3 cellular contexts compared by ENCODE assay signal in the genomic region with DNA sequence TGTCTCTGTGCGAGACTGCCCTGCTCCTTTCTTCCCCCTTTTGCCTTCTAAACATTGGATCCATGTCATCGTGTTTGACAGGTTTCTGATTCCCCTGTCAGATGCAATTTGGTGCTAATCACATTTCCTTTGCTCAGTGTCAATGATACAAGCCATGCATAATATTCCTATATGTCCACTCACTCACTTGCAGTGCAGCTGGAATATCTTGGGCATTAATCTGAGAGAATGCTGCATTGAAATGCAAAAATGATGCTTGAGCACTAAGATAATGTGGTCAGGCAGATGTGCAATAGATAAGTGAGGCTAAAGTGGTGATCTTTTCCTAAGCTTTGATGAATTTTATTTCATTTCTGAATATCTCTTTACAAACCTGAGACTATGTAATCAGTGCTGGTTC.
"Had no signal": no experiment of that assay in that cellular context is flagged by ENCODE, and none has a peak within 500 bp of the region (broad histone marks: within the 10 kb centered on the region; RNA-seq: fewer than 3 reads in every experiment).

No MANE protein-coding gene starts in this region.

- DNase-seq: GDM1, GF-D8 had no signal

- ATAC-seq: GM12878 had no signal

- H3K4me3 ChIP-seq: GM12878 had no signal
